Comparison of ENCODE assay signal across 21 cellular contexts in the genomic region with DNA sequence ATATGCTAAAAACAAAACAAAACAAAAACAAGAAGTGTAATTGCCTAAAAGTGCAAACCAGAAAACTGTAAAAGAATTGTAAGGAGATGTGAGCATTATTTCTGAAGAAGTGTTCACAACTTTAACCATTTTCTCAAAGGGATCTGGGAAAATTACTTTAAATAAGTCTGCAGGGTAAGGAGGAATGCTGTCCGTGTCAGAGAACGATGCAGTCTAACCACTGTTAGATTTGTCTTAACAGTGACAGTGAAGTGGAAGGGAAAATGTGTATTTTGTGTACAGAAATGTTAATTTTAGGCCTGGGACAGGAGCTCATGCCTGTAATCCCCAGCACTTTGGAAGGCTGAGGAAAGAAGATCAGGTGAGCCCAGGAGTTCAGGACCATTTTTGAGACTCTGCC.
"Had no signal": no experiment of that assay in that cellular context is flagged by ENCODE, and none has a peak within 500 bp of the region (broad histone marks: within the 10 kb centered on the region; RNA-seq: fewer than 3 reads in every experiment).

No MANE protein-coding gene starts in this region.

- ATAC-seq: activated CD4-positive, CD25-positive, alpha-beta regulatory T cell treated with anti-CD3 and anti-CD28 coated beads, Interleukin-2, amount 50 U/mL, for 24 hours; activated CD8-positive, alpha-beta T cell treated with anti-CD3 and anti-CD28 coated beads, Interleukin-2, amount 10 ng/mL, durations not matched to agents 7 days and 5 days; activated T-cell treated with anti-CD3 and anti-CD28 coated beads, Interleukin-2, amount 50 U/mL, for 4 hours; left lobe of liver; natural killer cell treated with Interleukin-12 subunit alpha and Interleukin-12 subunit beta and Interleukin-15 and Interleukin-18, amount 100 ng/mL, for 72 hours; stimulated activated memory B cell treated with anti-CD40 and anti-IgM and Interleukin-4, amounts not matched to agents 10 μg/mL and 1 μg/mL and 100 μg/mL, for 72 hours had no signal

- H3K27ac Mint-ChIP-seq: activated CD4-positive, alpha-beta T cell treated with anti-CD3 and anti-CD28 coated beads, Interleukin-2, amount 10 ng/mL, durations not matched to agents 7 days and 5 days; activated CD8-positive, alpha-beta T cell treated with anti-CD3 and anti-CD28 coated beads, Interleukin-2, amount 10 ng/mL, durations not matched to agents 7 days and 5 days; activated naive CD4-positive, alpha-beta T cell treated with anti-CD3 and anti-CD28 coated beads for 36 hours; natural killer cell treated with Interleukin-12 subunit alpha and Interleukin-12 subunit beta and Interleukin-15 and Interleukin-18, amount 100 ng/mL, for 72 hours; stimulated activated memory B cell treated with anti-CD40 and anti-IgM and Interleukin-4, amounts not matched to agents 10 μg/mL and 1 μg/mL and 100 μg/mL, for 72 hours; T-helper 1 cell treated with Interleukin-12 subunit alpha and Interleukin-12 subunit beta and Interleukin-4 antibody, amounts not matched to agents 30 μg/mL and 1 μg/mL, for 36 hours had no signal

- H3K4me3 ChIP-seq: adrenal gland, lung, sigmoid colon, spleen, tibial artery, uterus had no signal

- H3K9me3 Mint-ChIP-seq: activated CD4-positive, alpha-beta T cell treated with anti-CD3 and anti-CD28 coated beads, Interleukin-2, amount 10 ng/mL, durations not matched to agents 7 days and 5 days; activated naive CD4-positive, alpha-beta T cell treated with anti-CD3 and anti-CD28 coated beads for 36 hours; activated T-cell treated with anti-CD3 and anti-CD28 coated beads, Interleukin-2, amount 50 U/mL, for 4 hours; natural killer cell treated with Interleukin-12 subunit alpha and Interleukin-12 subunit beta and Interleukin-15 and Interleukin-18, amount 100 ng/mL, for 72 hours; stimulated activated memory B cell treated with anti-CD40 and anti-IgM and Interleukin-4, amounts not matched to agents 10 μg/mL and 1 μg/mL and 100 μg/mL, for 72 hours; T-helper 1 cell treated with Interleukin-12 subunit alpha and Interleukin-12 subunit beta and Interleukin-4 antibody, amounts not matched to agents 30 μg/mL and 1 μg/mL, for 36 hours had no signal

- H3K36me3 ChIP-seq: adrenal gland, sigmoid colon, spleen, tibial artery, uterus had no signal

- H3K9me3 ChIP-seq: adrenal gland, sigmoid colon, spleen, tibial artery, uterus had no signal

- H3K4me3 Mint-ChIP-seq: activated CD4-positive, alpha-beta T cell treated with anti-CD3 and anti-CD28 coated beads, Interleukin-2, amount 10 ng/mL, durations not matched to agents 7 days and 5 days; activated CD8-positive, alpha-beta T cell treated with anti-CD3 and anti-CD28 coated beads, Interleukin-2, amount 10 ng/mL, durations not matched to agents 7 days and 5 days; activated naive CD4-positive, alpha-beta T cell treated with anti-CD3 and anti-CD28 coated beads for 36 hours; activated T-cell treated with anti-CD3 and anti-CD28 coated beads, Interleukin-2, amount 50 U/mL, for 4 hours; natural killer cell treated with Interleukin-12 subunit alpha and Interleukin-12 subunit beta and Interleukin-15 and Interleukin-18, amount 100 ng/mL, for 72 hours; stimulated activated memory B cell treated with anti-CD40 and anti-IgM and Interleukin-4, amounts not matched to agents 10 μg/mL and 1 μg/mL and 100 μg/mL, for 72 hours; T-helper 1 cell treated with Interleukin-12 subunit alpha and Interleukin-12 subunit beta and Interleukin-4 antibody, amounts not matched to agents 30 μg/mL and 1 μg/mL, for 36 hours had no signal

- H3K27me3 Mint-ChIP-seq: activated CD4-positive, alpha-beta T cell treated with anti-CD3 and anti-CD28 coated beads, Interleukin-2, amount 10 ng/mL, durations not matched to agents 7 days and 5 days; natural killer cell treated with Interleukin-12 subunit alpha and Interleukin-12 subunit beta and Interleukin-15 and Interleukin-18, amount 100 ng/mL, for 72 hours; stimulated activated memory B cell treated with anti-CD40 and anti-IgM and Interleukin-4, amounts not matched to agents 10 μg/mL and 1 μg/mL and 100 μg/mL, for 72 hours had no signal

- H3K27me3 ChIP-seq: adrenal gland, dorsolateral prefrontal cortex, sigmoid colon, spleen, tibial artery, uterus had no signal

- DNase-seq: activated CD4-positive, alpha-beta T cell treated with anti-CD3 and anti-CD28 coated beads, Interleukin-2, amount 10 ng/mL, durations not matched to agents 7 days and 5 days; activated CD8-positive, alpha-beta T cell treated with anti-CD3 and anti-CD28 coated beads, Interleukin-2, amount 10 ng/mL, durations not matched to agents 7 days and 5 days; activated naive CD4-positive, alpha-beta T cell treated with anti-CD3 and anti-CD28 coated beads for 36 hours; activated T-cell treated with anti-CD3 and anti-CD28 coated beads, Interleukin-2, amount 50 U/mL, for 4 hours; adrenal gland; dorsolateral prefrontal cortex; foreskin melanocyte; glutamatergic neuron; kidney; posterior cingulate gyrus; sigmoid colon; spleen; stimulated activated CD4-positive, alpha-beta T cell treated with anti-CD3 and anti-CD28 coated beads, Interleukin-4, amount 100 ng/mL, for 4 hours; tibial artery; uterus had no signal

- H3K36me3 Mint-ChIP-seq: natural killer cell treated with Interleukin-12 subunit alpha and Interleukin-12 subunit beta and Interleukin-15 and Interleukin-18, amount 100 ng/mL, for 72 hours had no signal
